ENCODE assay signal across 9 cellular contexts in the genomic region with DNA sequence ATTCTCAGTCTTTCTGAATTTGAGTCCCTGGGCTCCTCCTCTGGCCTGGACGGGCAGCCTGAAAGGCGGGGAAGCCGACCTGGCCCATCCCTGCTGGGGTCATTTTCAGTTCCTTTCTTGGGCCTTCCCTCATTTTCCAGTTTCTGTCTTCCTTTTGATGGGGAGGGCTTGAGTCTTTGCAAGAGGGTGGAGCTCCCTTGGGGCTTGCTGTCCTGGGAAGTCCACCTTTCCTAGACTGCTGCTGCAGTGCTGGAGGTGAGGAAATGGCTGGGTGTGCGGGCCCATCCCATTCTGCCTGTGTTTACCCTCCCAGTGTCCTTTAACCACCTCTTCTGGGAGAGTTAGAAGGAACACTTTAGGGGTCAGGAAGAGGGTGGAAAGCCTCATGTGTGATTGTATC. TPM values are rescaled to one million over a fixed set of nuclear protein-coding genes. Genes with fewer than 3 reads are reported as not detected.
DNase-seq lines count a peak whose midpoint lies in the region; ATAC-seq, FAIRE-seq and TF ChIP-seq lines count a peak whose summit lies in the region.
"Had no signal": no experiment of that assay in that cellular context is flagged by ENCODE, and none has a peak within 500 bp of the region (broad histone marks: within the 10 kb centered on the region; RNA-seq: fewer than 3 reads in every experiment).

No MANE protein-coding gene starts in this region.

- H3K4me2 ChIP-seq in astrocyte (ENCODE audit: low read length): peak overlapping the region; percentile 91
- H3K4me2 ChIP-seq in HepG2 (ENCODE audit: low read depth, low read length): peak overlapping the region; percentile 96

- H4K20me1 ChIP-seq in astrocyte (ENCODE audit: insufficient read depth, low read length) (peaks cover 22% of the 10 kb centered on the region), HepG2 (ENCODE audit: insufficient read depth, low read length) (no peaks in the 10 kb centered on the region; the same call in 1 of the 2 replicates)

- H3K4me3 ChIP-seq in astrocyte (ENCODE audit: insufficient read depth, low read depth, low read length): no peak overlapping the region
- H3K4me3 ChIP-seq in HepG2 (replicated peaks in 1 of 3; ENCODE audit: insufficient read depth in 1 of 3, low read depth in 2 of 3, low read length in 3 of 3): peak overlapping the region; percentile 80 to 92 (median 91)
- peak overlapping the region; percentile 90 for H3K4me3 ChIP-seq in thoracic aorta

- FAIRE-seq in astrocyte (lab: Jason Lieb, UNC) (no peak), HepG2 (lab: Jason Lieb, UNC) (no peak)

- H3K27ac Mint-ChIP-seq in activated CD4-positive, alpha-beta T cell treated with anti-CD3 and anti-CD28 coated beads for 36 hours: no peak overlapping the region
- peak overlapping the region; percentile 69 for H3K27ac Mint-ChIP-seq in astrocyte (ENCODE audit: unreplicated experiment)

- 0 out of 4 replicates have a peak, but pooled peaks of 1 of the 2 experiments have one; percentile 21 for TF ChIP-seq POLR2A in HepG2 (IDR thresholded peaks at IDR 0.05; ENCODE audit: insufficient read depth in 1 of 2, low read depth in 2 of 2, low read length in 2 of 2)

- TF ChIP-seq RAD21 in HepG2 (CRISPR knock-in tag; IDR thresholded peaks at IDR 0.05): no peak

- H3K27me3 ChIP-seq in astrocyte (ENCODE audit: insufficient read depth, low read length): no peaks in the 10 kb centered on the region
- no peaks in the 10 kb centered on the region; a peak in 1 of 5 replicates for H3K27me3 ChIP-seq in HepG2 (ENCODE audit: control insufficient read depth in 1 of 2, insufficient read depth in 2 of 2, low read length in 2 of 2)
- no peaks in the 10 kb centered on the region for H3K27me3 ChIP-seq in thoracic aorta (replicated peaks; ENCODE audit: insufficient read depth)

- TF ChIP-seq CTCF in astrocyte (IDR thresholded peaks at IDR 0.05; ENCODE audit: insufficient read depth, low read depth, low read length): no peak
- TF ChIP-seq CTCF in HepG2 (CRISPR knock-in tag; IDR thresholded peaks at IDR 0.05): no peak
- no peak for TF ChIP-seq CTCF in thoracic aorta (IDR thresholded peaks at IDR 0.05)

- no peak for DNase-seq in activated CD4-positive, alpha-beta T cell treated with anti-CD3 and anti-CD28 coated beads for 36 hours
- no peak for DNase-seq in activated CD4-positive, alpha-beta T cell treated with anti-CD3 and anti-CD28 coated beads, Interleukin-2, amount 50 U/mL, for 4 hours
- DNase-seq in astrocyte (ENCODE audit: low read depth) (no peak), HepG2 (ENCODE audit: low spot score) (no peak), thoracic aorta (ENCODE audit: low spot score) (no peak), NCI-H526 (lab: John Stamatoyannopoulos, UW) (no peak)
- no peak for DNase-seq in stimulated activated CD4-positive, alpha-beta T cell treated with anti-CD3 and anti-CD28 coated beads, Interleukin-12 subunit alpha, Interleukin-12 subunit beta, amount 100 ng/mL, for 4 hours
- DNase-seq: NCI-H524 had no signal

- H3K9me3 Mint-ChIP-seq in activated CD4-positive, alpha-beta T cell treated with anti-CD3 and anti-CD28 coated beads for 36 hours (ENCODE audit: low read depth): no peaks in the 10 kb centered on the region
- no peaks in the 10 kb centered on the region for H3K9me3 Mint-ChIP-seq in astrocyte (ENCODE audit: unreplicated experiment)

- H3K36me3 ChIP-seq in astrocyte (ENCODE audit: insufficient read depth, low read length) (no peaks in the 10 kb centered on the region), HepG2 (replicated peaks in 1 of 2; ENCODE audit: control insufficient read depth in 1 of 2, insufficient read depth in 2 of 2, low read length in 2 of 2) (peaks cover 0 to 2% of the 10 kb centered on the region in 2 experiments; a peak in 1 of 5 replicates), thoracic aorta (no peaks in the 10 kb centered on the region)

- H3K79me2 ChIP-seq in astrocyte (ENCODE audit: insufficient read depth, low read length): peaks cover 4% of the 10 kb centered on the region
- H3K79me2 ChIP-seq in HepG2 (ENCODE audit: insufficient read depth, low read length): peaks cover 33% of the 10 kb centered on the region

- H3K4me3 Mint-ChIP-seq in activated CD4-positive, alpha-beta T cell treated with anti-CD3 and anti-CD28 coated beads for 36 hours: peak overlapping the region; percentile 12
- peak overlapping the region; percentile 84 for H3K4me3 Mint-ChIP-seq in astrocyte (ENCODE audit: unreplicated experiment)

- peak overlapping the region; percentile 80 for H3K9ac ChIP-seq in astrocyte (ENCODE audit: low read length)
- peak overlapping the region; percentile 87 for H3K9ac ChIP-seq in HepG2 (ENCODE audit: insufficient read depth, low read depth, low read length)

- H3K4me1 Mint-ChIP-seq in activated CD4-positive, alpha-beta T cell treated with anti-CD3 and anti-CD28 coated beads for 36 hours: no peaks in the 10 kb centered on the region
- H3K4me1 Mint-ChIP-seq in astrocyte (ENCODE audit: low read depth, unreplicated experiment): peaks cover 6% of the 10 kb centered on the region

- BruUV-seq in HepG2 (replicated peaks; lab: Mats Ljungman, UMichigan): no TSS peak

- no peaks in the 10 kb centered on the region for H3K36me3 Mint-ChIP-seq in activated CD4-positive, alpha-beta T cell treated with anti-CD3 and anti-CD28 coated beads for 36 hours (ENCODE audit: low read depth)
- H3K36me3 Mint-ChIP-seq in astrocyte (ENCODE audit: low read depth, unreplicated experiment): peaks cover 3% of the 10 kb centered on the region

- H2AFZ ChIP-seq in astrocyte (ENCODE audit: low read depth, low read length) (no peak overlapping the region), HepG2 (ENCODE audit: low read length) (no peak overlapping the region)

- H3K4me1 ChIP-seq in astrocyte (ENCODE audit: insufficient read depth, low read length) (peaks cover 22% of the 10 kb centered on the region), HepG2 (ENCODE audit: insufficient read depth, low read length) (peaks cover 53% of the 10 kb centered on the region), thoracic aorta (ENCODE audit: control insufficient read depth in 1 of 2, low read depth in 2 of 2) (peaks cover 6 to 26% of the 10 kb centered on the region in 2 donors)

- H3K9me3 ChIP-seq in astrocyte (ENCODE audit: insufficient read depth, low read depth, low read length) (no peaks in the 10 kb centered on the region), HepG2 (ENCODE audit: low read length) (no peaks in the 10 kb centered on the region), thoracic aorta (no peaks in the 10 kb centered on the region)

- ATAC-seq in activated CD4-positive, alpha-beta T cell treated with anti-CD3 and anti-CD28 coated beads for 36 hours: no peak
- ATAC-seq in HepG2 (peak; percentile 65), thoracic aorta (ENCODE audit: insufficient number of reproducible peaks, low FRiP score, low read depth) (no peak), HG03432 (IDR thresholded peaks at IDR 0.05; ENCODE audit: unreplicated experiment) (no peak)

- intact Hi-C loops in activated CD4-positive, alpha-beta T cell treated with anti-CD3 and anti-CD28 coated beads for 36 hours (cut with DNase I, micrococcal nuclease): no loop called here
- intact Hi-C loops in HepG2 (cut with micrococcal nuclease; ENCODE audit: unreplicated experiment): loop anchor here (2.0 kb wide), 1 partner anchor 30 kb away; no protein-coding TSS in a partner anchor

- in situ Hi-C loops in HepG2 (cut with HindIII; ENCODE audit: extremely low pct_ligation_motif_present, low pct_unique_long_range_greater_than_20kb): no loop called here

- CTCF ChIA-PET in activated CD4-positive, alpha-beta T cell treated with anti-CD3 and anti-CD28 coated beads for 36 hours (lab: Charles Lee): interaction anchor here (0.6 to 1.0 kb wide), 2 partner anchors 30 to 116 kb away, joined by 3 read pairs; no protein-coding TSS in a partner anchor
- CTCF ChIA-PET in HepG2 (lab: Yijun Ruan, JAX; ENCODE audit: low intra/inter-chr PET ratio, low total read pairs): interaction anchor here (3.4 kb wide), 1 partner anchor 31 kb away, joined by 18 read pairs; no protein-coding TSS in a partner anchor

- TF ChIP-seq EP300 in HepG2 (IDR thresholded peaks at IDR 0.05; ENCODE audit: low read depth in 2 of 2, low read length in 2 of 2): no peak
- no peak for TF ChIP-seq EP300 in HepG2 (CRISPR knock-in tag; IDR thresholded peaks at IDR 0.05; ENCODE audit: borderline replicate concordance)

- H3K27me3 Mint-ChIP-seq in activated CD4-positive, alpha-beta T cell treated with anti-CD3 and anti-CD28 coated beads for 36 hours: peaks cover 17% of the 10 kb centered on the region
- H3K27me3 Mint-ChIP-seq in astrocyte (ENCODE audit: low read depth, unreplicated experiment): no peaks in the 10 kb centered on the region

- WGBS in HepG2 (ENCODE audit: low lambda C conversion rate): 19% methylated on average over 4 of the region's 4 CpGs

- POLR2A ChIA-PET in activated CD4-positive, alpha-beta T cell treated with anti-CD3 and anti-CD28 coated beads for 36 hours (lab: Charles Lee): no interaction called here
- POLR2A ChIA-PET in HepG2 (lab: Yijun Ruan, JAX): interaction anchor here (0.8 to 2.1 kb wide), 5 partner anchors 16 to 92 kb away, joined by 4 to 13 read pairs (median 9); partner anchors contain the start of genes RBBP4 and ZBTB8OS

- H3K27ac ChIP-seq in astrocyte (ENCODE audit: low read depth, low read length) (no peak overlapping the region), HepG2 (ENCODE audit: extremely low read length, insufficient read depth, low read length) (peak overlapping the region; percentile 87), thoracic aorta (peak overlapping the region; percentile 75 to 78)

RNA-seq across cellular contexts. Expression of gene SYNC, which starts 40.4 kb away (rescaled TPM):
- not detected for total RNA-seq in activated CD4-positive, alpha-beta T cell treated with anti-CD3 and anti-CD28 coated beads for 36 hours
- total RNA-seq in astrocyte (20.6 and 23.7 TPM in 2 replicates), HepG2 (2016; rRNA removed; fragmentation: Illumina TruSeq; extraction: Trizol) (5.4 and 7.2 TPM in 2 replicates), thoracic aorta (100 to 1,000 TPM in 1 of 2 donors, 10 to 100 TPM in 1; 71.5 to 119 TPM)
- 4.9 and 5.4 TPM in 2 replicates for total RNA-seq in HepG2 (2016; cell fraction: cytosol; rRNA removed; fragmentation: Illumina TruSeq; extraction: Trizol; ENCODE audit: low read depth)
- total RNA-seq in HepG2 (2016; cell fraction: insoluble cytoplasmic fraction; rRNA removed; fragmentation: Illumina TruSeq; extraction: Trizol): 5.3 and 8.1 TPM in 2 replicates
- total RNA-seq in HepG2 (2016; cell fraction: membrane; rRNA removed; fragmentation: Illumina TruSeq; extraction: Trizol): 9.5 and 9.8 TPM in 2 replicates
- 2.3 TPM in 2 replicates for total RNA-seq in HepG2 (2016; cell fraction: nucleus; rRNA removed; fragmentation: Illumina TruSeq; extraction: Trizol)
- polyA plus RNA-seq in HepG2 (2011; rRNA removed): 2.1 and 2.4 TPM in 2 replicates
- 1.5 and 1.8 TPM in 2 replicates for polyA plus RNA-seq in HepG2 (2011; cell fraction: cytosol; rRNA removed)
- 0.77 and 1.0 TPM in 2 replicates for polyA plus RNA-seq in HepG2 (2011; cell fraction: nucleus; rRNA removed)
- 0.56 and 0.93 TPM in 2 replicates for polyA plus RNA-seq in HepG2 (2012)
- polyA plus RNA-seq in HepG2 (2016; cell fraction: cytosol; fragmentation: Illumina TruSeq; extraction: Trizol; ENCODE audit: low read depth): 5.2 and 6.1 TPM in 2 replicates
- 6.7 and 6.9 TPM in 2 replicates for polyA plus RNA-seq in HepG2 (2016; cell fraction: insoluble cytoplasmic fraction; fragmentation: Illumina TruSeq; extraction: Trizol; ENCODE audit: low read depth)
- polyA plus RNA-seq in HepG2 (2016; cell fraction: membrane; fragmentation: Illumina TruSeq; extraction: Trizol; ENCODE audit: low read depth): 7.6 and 7.9 TPM in 2 replicates
- 2.5 and 2.7 TPM in 2 replicates for polyA plus RNA-seq in HepG2 (2016; cell fraction: nucleus; fragmentation: Illumina TruSeq; extraction: Trizol; ENCODE audit: insufficient read depth, low read depth)
- 0.74 and 6.6 TPM in 2 replicates for polyA minus RNA-seq in HepG2 (2011; rRNA and poly(A)+ RNA removed; ENCODE audit: low replicate concordance)
- polyA minus RNA-seq in HepG2 (2011; cell fraction: cytosol; rRNA and poly(A)+ RNA removed): 1.2 and 1.5 TPM in 2 replicates
- polyA minus RNA-seq in HepG2 (2011; cell fraction: nucleus; rRNA and poly(A)+ RNA removed): 1.7 and 1.9 TPM in 2 replicates
